In genomic region chr13:108269601-108270328, GRCh38 we compare ENCODE assay signal across 8 cellular contexts. TPM values are rescaled to one million over a fixed set of nuclear protein-coding genes. Genes with fewer than 3 reads are reported as not detected.
A peak's percentile ranks its signal among the peaks of the same experiment; 100 is the strongest.
DNase-seq lines count a peak whose midpoint lies in the region; ATAC-seq and TF ChIP-seq lines count a peak whose summit lies in the region.

TNFSF13B (plus strand) TSS chr13:108269718; CDS start chr13:108269896, 178 bp downstream.

- 6 to 18% methylated on average over 16 of the region's 16 CpGs for WGBS in lower leg skin, 2 donors

- peak within 1 kb of the TSS; percentile 22 for H3K27ac Mint-ChIP-seq in chondrocyte (ENCODE audit: unreplicated experiment)

- no peaks in the 10 kb centered on the region for H3K36me3 ChIP-seq in DOHH2 (ENCODE audit: control insufficient read depth, low read length)

- no peak within 1 kb of the TSS for H3K27ac ChIP-seq in DOHH2 (ENCODE audit: low read depth, low read length)

- no peaks in the 10 kb centered on the region for H3K27me3 ChIP-seq in DOHH2 (ENCODE audit: control insufficient read depth, low read length)

- peak within 1 kb of the TSS; percentile 21 for H3K4me3 Mint-ChIP-seq in chondrocyte (ENCODE audit: unreplicated experiment)

- peaks cover 21% of the 10 kb centered on the region for H3K4me1 ChIP-seq in DOHH2 (ENCODE audit: control insufficient read depth, low read length)

- H3K4me2 ChIP-seq in DOHH2 (ENCODE audit: low read length), result peak within 1 kb of the TSS; percentile 56

- peaks cover 4% of the 10 kb centered on the region for H3K36me3 Mint-ChIP-seq in chondrocyte (ENCODE audit: low read depth)

- H4K20me1 ChIP-seq in DOHH2 (ENCODE audit: control insufficient read depth, insufficient read depth, low read depth, low read length), result no peaks in the 10 kb centered on the region

- DNase-seq in HT1080 (ENCODE audit: low read depth), result peak; percentile 49
- DNase-seq in chondrocyte (ENCODE audit: low spot score), result peak; percentile 80
- DNase-seq in lower leg skin (ENCODE audit: low spot score in 2 of 2), result peak in 1 of 2 donors; percentile 85
- DNase-seq in stimulated activated CD8-positive, alpha-beta memory T cell treated with anti-CD3 and anti-CD28 coated beads, Interleukin-2, amount 100 ng/mL, for 48 hours (ENCODE audit: low read depth in 2 of 2), result peak; percentile 20 to 35
- DNase-seq in HuH-7.5 (ENCODE audit: low spot score), result no peak

- no peaks in the 10 kb centered on the region for H3K9me3 Mint-ChIP-seq in chondrocyte (ENCODE audit: low read depth)

- TF ChIP-seq CTCF in DOHH2 (IDR thresholded peaks at IDR 0.05; ENCODE audit: low read depth, low read length, poor library complexity, severe bottlenecking) (no peak), WI38 (IDR thresholded peaks at IDR 0.05; ENCODE audit: low read depth, low read length) (no peak), chondrocyte (IDR thresholded peaks at IDR 0.05) (peak; percentile 19), lower leg skin (IDR thresholded peaks at IDR 0.05) (no peak)

- intact Hi-C loops in lower leg skin (cut with DNase I; ENCODE audit: low total_unique reads), result no loop called here

- H3K9me3 ChIP-seq in DOHH2 (ENCODE audit: control insufficient read depth, insufficient read depth, low read length), result no peaks in the 10 kb centered on the region

- TF ChIP-seq POLR2A in lower leg skin (IDR thresholded peaks at IDR 0.05), result no peak

- H3F3A ChIP-seq in DOHH2 (ENCODE audit: control insufficient read depth, insufficient read depth), result no peaks in the 10 kb centered on the region

- peak; percentile 67 for ATAC-seq in GM21367 (IDR thresholded peaks at IDR 0.05; ENCODE audit: unreplicated experiment)

- H3K27me3 Mint-ChIP-seq in chondrocyte (ENCODE audit: low read depth), result no peaks in the 10 kb centered on the region

- no peaks in the 10 kb centered on the region for H3K79me2 ChIP-seq in DOHH2 (ENCODE audit: control insufficient read depth, low read length)

- peaks cover 20% of the 10 kb centered on the region for H3K4me1 Mint-ChIP-seq in chondrocyte (ENCODE audit: low read depth)

- H3K4me3 ChIP-seq in DOHH2 (ENCODE audit: low read length) (peak within 1 kb of the TSS; percentile 43), WI38 (ENCODE audit: low read depth, low read length) (peak within 1 kb of the TSS; percentile 52), lower leg skin (ENCODE audit: low read depth, poor library complexity, severe bottlenecking) (peak within 1 kb of the TSS; percentile 19)

- H3K9me2 ChIP-seq in DOHH2 (replicated peaks; ENCODE audit: control insufficient read depth, low read length), result no peaks in the 10 kb centered on the region

RNA-seq across cellular contexts. Expression of gene TNFSF13B, which starts in this region (rescaled TPM):
- total RNA-seq in HT1080 (2014; rRNA removed; shearing (Covaris generic)), result 0.39 and 0.63 TPM in 2 replicates
- 0.93 and 1.1 TPM in 2 replicates for polyA plus RNA-seq in HT1080 (2015; cell fraction: cytosol; rRNA removed)
- polyA plus RNA-seq in HT1080 (2015; cell fraction: nucleus; rRNA removed), result 0.97 and 3.7 TPM in 2 replicates
- total RNA-seq in chondrocyte (1.1 to 1.5 TPM (median 1.3 TPM) in 3 replicates), lower leg skin (1 to 10 TPM in 1 of 4 donors, under 1 TPM in 3; 0.38 to 2.5 (median 0.69) TPM)
